In genomic region chr17:55317284-55317683, GRCh38 we compare ENCODE assay signal across 30 cellular contexts.
"Had no signal": no experiment of that assay in that cellular context is flagged by ENCODE, and none has a peak within 500 bp of the region (broad histone marks: within the 10 kb centered on the region; RNA-seq: fewer than 3 reads in every experiment).

No MANE protein-coding gene starts in this region.

- H3K79me2 ChIP-seq: parathyroid adenoma had no signal

- H3K27ac ChIP-seq: neural progenitor cell, ovary, parathyroid adenoma, psoas muscle, sigmoid colon, testis, tibial artery, transverse colon, upper lobe of left lung, vagina had no signal

- H3K27ac Mint-ChIP-seq: naive thymus-derived CD4-positive, alpha-beta T cell; natural killer cell; nephron; neural progenitor cell; progenitor cell of endocrine pancreas; stimulated activated memory B cell treated with anti-CD40 and anti-IgM and Interleukin-4, amounts not matched to agents 10 μg/mL and 1 μg/mL and 100 μg/mL, for 72 hours; stimulated activated naive CD8-positive, alpha-beta T cell treated with anti-CD3 and anti-CD28 coated beads, Interleukin-15, amount 100 ng/mL, for 72 hours had no signal

- H3K9me3 ChIP-seq: ovary, psoas muscle, sigmoid colon, suprapubic skin, testis, tibial artery, transverse colon, upper lobe of left lung, vagina had no signal

- H3K36me3 ChIP-seq: neural progenitor cell, ovary, suprapubic skin, transverse colon had no signal

- H3K4me1 Mint-ChIP-seq: natural killer cell; neural progenitor cell; stimulated activated memory B cell treated with anti-CD40 and anti-IgM and Interleukin-4, amounts not matched to agents 10 μg/mL and 1 μg/mL and 100 μg/mL, for 72 hours; stimulated activated naive CD8-positive, alpha-beta T cell treated with anti-CD3 and anti-CD28 coated beads, Interleukin-15, amount 100 ng/mL, for 72 hours had no signal

- H3K4me3 ChIP-seq: neural progenitor cell, ovary, psoas muscle, sigmoid colon, suprapubic skin, testis, tibial artery, transverse colon, upper lobe of left lung, vagina had no signal

- H3K27me3 ChIP-seq: neural progenitor cell, ovary, sigmoid colon, suprapubic skin, testis, tibial artery, transverse colon, upper lobe of left lung, vagina had no signal

- H3K4me2 ChIP-seq: neural progenitor cell had no signal

- DNase-seq: naive thymus-derived CD4-positive, alpha-beta T cell; natural killer cell; occipital lobe; ovary; posterior cingulate gyrus; psoas muscle; right cardiac atrium; sigmoid colon; small intestine; stimulated activated CD4-positive, alpha-beta T cell treated with anti-CD3 and anti-CD28 coated beads, Interleukin-15, amount 100 ng/mL, for 24 hours; stimulated activated CD4-positive, alpha-beta T cell treated with anti-CD3 and anti-CD28 coated beads, Interleukin-2, amount 100 ng/mL, for 24 hours; stimulated activated CD4-positive, alpha-beta T cell treated with anti-CD3 and anti-CD28 coated beads, Interleukin-2, amount 100 ng/mL, for 48 hours; stimulated activated CD4-positive, alpha-beta T cell treated with anti-CD3 and anti-CD28 coated beads, Interleukin-4, amount 100 ng/mL, for 4 hours; stimulated activated CD8-positive, alpha-beta memory T cell treated with anti-CD3 and anti-CD28 coated beads, Interleukin-4, amount 100 ng/mL, for 48 hours; stimulated activated naive CD4-positive, alpha-beta T cell; stimulated activated naive CD8-positive, alpha-beta T cell treated with anti-CD3 and anti-CD28 coated beads, Interleukin-15, amount 100 ng/mL, for 72 hours; stimulated activated naive CD8-positive, alpha-beta T cell treated with anti-CD3 and anti-CD28 coated beads, Interleukin-15, Interleukin-2, amounts not matched to agents 100 U/mL and 50 U/mL, for 24 hours; substantia nigra; testis; tibial artery; transverse colon; upper lobe of left lung had no signal

- FAIRE-seq: small intestine, urothelium cell line had no signal

- H3K9ac ChIP-seq: neural progenitor cell, parathyroid adenoma had no signal

- H3K4me3 Mint-ChIP-seq: naive thymus-derived CD4-positive, alpha-beta T cell; natural killer cell; nephron; neural progenitor cell; stimulated activated memory B cell treated with anti-CD40 and anti-IgM and Interleukin-4, amounts not matched to agents 10 μg/mL and 1 μg/mL and 100 μg/mL, for 72 hours; stimulated activated naive CD8-positive, alpha-beta T cell treated with anti-CD3 and anti-CD28 coated beads, Interleukin-15, amount 100 ng/mL, for 72 hours had no signal

- H3K4me1 ChIP-seq: neural progenitor cell, parathyroid adenoma, sigmoid colon, testis, tibial artery, transverse colon, upper lobe of left lung had no signal

- H3K9me3 Mint-ChIP-seq: natural killer cell; nephron; neural progenitor cell; stimulated activated memory B cell treated with anti-CD40 and anti-IgM and Interleukin-4, amounts not matched to agents 10 μg/mL and 1 μg/mL and 100 μg/mL, for 72 hours; stimulated activated naive CD8-positive, alpha-beta T cell treated with anti-CD3 and anti-CD28 coated beads, Interleukin-15, amount 100 ng/mL, for 72 hours had no signal

- H3K36me3 Mint-ChIP-seq: natural killer cell; neural progenitor cell; stimulated activated memory B cell treated with anti-CD40 and anti-IgM and Interleukin-4, amounts not matched to agents 10 μg/mL and 1 μg/mL and 100 μg/mL, for 72 hours had no signal

- ATAC-seq: naive thymus-derived CD4-positive, alpha-beta T cell; natural killer cell; psoas muscle; right cardiac atrium; stimulated activated memory B cell treated with anti-CD40 and anti-IgM and Interleukin-4, amounts not matched to agents 10 μg/mL and 1 μg/mL and 100 μg/mL, for 72 hours; stimulated activated naive CD8-positive, alpha-beta T cell treated with anti-CD3 and anti-CD28 coated beads, Interleukin-15, amount 100 ng/mL, for 72 hours; stimulated activated naive CD8-positive, alpha-beta T cell treated with anti-CD3 and anti-CD28 coated beads, Interleukin-15, Interleukin-2, amounts not matched to agents 100 U/mL and 50 U/mL, for 24 hours had no signal

- H2AFZ ChIP-seq: neural progenitor cell, parathyroid adenoma had no signal
